9 cellular contexts compared by ENCODE assay signal in genomic region chr9:91302831-91303230, GRCh38. TPM values are rescaled to one million over a fixed set of nuclear protein-coding genes. Genes with fewer than 3 reads are reported as not detected.
DNase-seq lines count a peak whose midpoint lies in the region; ATAC-seq, FAIRE-seq and TF ChIP-seq lines count a peak whose summit lies in the region.
"Had no signal": no experiment of that assay in that cellular context is flagged by ENCODE, and none has a peak within 500 bp of the region (broad histone marks: within the 10 kb centered on the region; RNA-seq: fewer than 3 reads in every experiment).

No MANE protein-coding gene starts in this region.

- H2BK15ac ChIP-seq in IMR-90 (ENCODE audit: low read depth, low read length), result no peak overlapping the region

- no peak overlapping the region for H3K4ac ChIP-seq in IMR-90 (ENCODE audit: low read depth, low read length)

- WGBS in IMR-90 (ENCODE audit: extremely low coverage in 2 of 2, insufficient read length in 1 of 2), 2 experiments, result no CpG with 5 or more reads among the region's 4 CpGs
- WGBS in tibial nerve, 2 donors, result 48 to 66% methylated on average over 4 of the region's 4 CpGs
- WGBS in lower leg skin, 2 donors, result 25 to 26% methylated on average over 4 of the region's 4 CpGs

- H2BK5ac ChIP-seq in IMR-90 (ENCODE audit: low read depth, low read length, poor library complexity, severe bottlenecking), result peak overlapping the region; percentile 82

- no peak overlapping the region for H3K9ac ChIP-seq in IMR-90 (ENCODE audit: low read depth, low read length)
- no peak overlapping the region for H3K9ac ChIP-seq in kidney (ENCODE audit: low read length in 2 of 2)

- H4K91ac ChIP-seq in IMR-90 (ENCODE audit: insufficient read depth, low read depth, low read length), result no peak overlapping the region

- H3K9me1 ChIP-seq in IMR-90 (ENCODE audit: insufficient read depth, low read length), result peaks cover 11% of the 10 kb centered on the region

- H3K4me3 ChIP-seq in IMR-90 (ENCODE audit: insufficient read depth, low read depth, low read length) (no peak overlapping the region), kidney (ENCODE audit: low read length in 2 of 2) (no peak overlapping the region), tibial nerve (no peak overlapping the region), lower leg skin (ENCODE audit: low read depth, poor library complexity, severe bottlenecking) (no peak overlapping the region)

- H4K20me1 ChIP-seq in IMR-90 (ENCODE audit: insufficient read depth, low read length), result no peaks in the 10 kb centered on the region

- peaks cover 3% of the 10 kb centered on the region; the same call in 1 of the 2 replicates for H3K36me3 ChIP-seq in IMR-90 (ENCODE audit: control insufficient read depth, insufficient read depth, low read length)
- no peaks in the 10 kb centered on the region for H3K36me3 ChIP-seq in kidney (ENCODE audit: control insufficient read depth in 1 of 2, insufficient read depth in 2 of 2, low read length in 2 of 2)
- H3K36me3 ChIP-seq in tibial nerve, result no peaks in the 10 kb centered on the region

- POLR2A ChIA-PET in IMR-90 (lab: Charles Lee; ENCODE audit: unreplicated experiment), result no interaction called here

- peak; percentile 29 for FAIRE-seq in kidney (lab: Jason Lieb, UNC)

- H3K18ac ChIP-seq in IMR-90 (ENCODE audit: low read depth, low read length), result no peak overlapping the region

- H3K27me3 ChIP-seq in IMR-90 (ENCODE audit: control insufficient read depth, insufficient read depth, low read length) (no peaks in the 10 kb centered on the region), tibial nerve (no peaks in the 10 kb centered on the region)

- peak; percentile 93 for DNase-seq in IMR-90
- peak; percentile 48 for DNase-seq in astrocyte of the hippocampus (ENCODE audit: low read depth, low spot score)
- no peak for DNase-seq in kidney
- no peak for DNase-seq in tibial nerve (ENCODE audit: low spot score in 2 of 2)
- no peak for DNase-seq in lower leg skin (ENCODE audit: low spot score in 2 of 2)
- DNase-seq: NCI-H82 had no signal

- H4K5ac ChIP-seq in IMR-90 (ENCODE audit: low read depth, low read length), result no peak overlapping the region

- no TSS peak for BruUV-seq in IMR-90 (replicated peaks; lab: Mats Ljungman, UMichigan)

- H3K79me1 ChIP-seq in IMR-90 (ENCODE audit: low read depth in 1 of 2, low read length in 2 of 2), result peaks cover 24 to 64% of the 10 kb centered on the region in 2 experiments

- in situ Hi-C loops in IMR-90 (cut with MboI; ENCODE audit: low sequenced_read_pairs), result no loop called here

- no peak overlapping the region for H3K56ac ChIP-seq in IMR-90 (ENCODE audit: extremely low read depth, insufficient read depth, low read length)

- ATAC-seq in IMR-90 (ENCODE audit: low read depth) (peak; percentile 80), GM18858 (IDR thresholded peaks at IDR 0.05; ENCODE audit: unreplicated experiment) (no peak), HG02852 (IDR thresholded peaks at IDR 0.05; ENCODE audit: unreplicated experiment) (no peak)
- ATAC-seq: activated naive CD4-positive, alpha-beta T cell treated with anti-CD3 and anti-CD28 coated beads, Interleukin-2, amount 50 U/mL, for 72 hours had no signal

- H2BK120ac ChIP-seq in IMR-90 (ENCODE audit: low read depth, low read length), result peak overlapping the region; percentile 13; the same call in 1 of the 2 replicates

- H2AK9ac ChIP-seq in IMR-90 (replicated peaks; ENCODE audit: low read depth, low read length, poor library complexity), result no peak overlapping the region

- peak overlapping the region; percentile 46; the same call in 1 of the 2 replicates for H2BK20ac ChIP-seq in IMR-90 (ENCODE audit: low read depth, low read length)

- H3K9me3 ChIP-seq in IMR-90 (ENCODE audit: control insufficient read depth, insufficient read depth, low read length), result no peaks in the 10 kb centered on the region
- H3K9me3 ChIP-seq in kidney (ENCODE audit: control insufficient read depth in 1 of 2, low read length in 2 of 2), result no peaks in the 10 kb centered on the region
- no peaks in the 10 kb centered on the region for H3K9me3 ChIP-seq in tibial nerve

- H2AK5ac ChIP-seq in IMR-90 (ENCODE audit: low read depth, low read length), result no peak overlapping the region

- H3K4me2 ChIP-seq in IMR-90 (ENCODE audit: low read depth, low read length), result no peak overlapping the region

- H3K23ac ChIP-seq in IMR-90 (ENCODE audit: low read depth, low read length), result no peak overlapping the region

- no peak overlapping the region for H3K14ac ChIP-seq in IMR-90 (replicated peaks; ENCODE audit: low read depth, low read length)

- H4K8ac ChIP-seq in IMR-90 (ENCODE audit: low read depth in 2 of 2, low read length in 2 of 2), result 0 out of 4 replicates have a peak overlapping the region, but pooled peaks of 1 of the 2 experiments have one; percentile 47

- CTCF ChIA-PET in IMR-90 (lab: Yijun Ruan, JAX), result no interaction called here

- TF ChIP-seq EP300 in tibial nerve (IDR thresholded peaks at IDR 0.05), result peak in 1 of 2 donors; percentile 82

- no peak overlapping the region for H3K27ac ChIP-seq in IMR-90 (ENCODE audit: insufficient read depth, low read length)
- no peak overlapping the region for H3K27ac ChIP-seq in kidney (ENCODE audit: low read depth in 2 of 2, low read length in 2 of 2)
- H3K27ac ChIP-seq in tibial nerve, result peak overlapping the region in 3 of 4 donors; percentile 44 to 71 (median 67)

- H3K4me1 ChIP-seq in IMR-90 (ENCODE audit: control insufficient read depth, insufficient read depth, low read length) (peaks cover 11% of the 10 kb centered on the region), kidney (ENCODE audit: control insufficient read depth in 1 of 2, insufficient read depth in 1 of 2, low read depth in 1 of 2, low read length in 2 of 2) (no peaks in the 10 kb centered on the region), tibial nerve (peaks cover 0 to 73% (median 8%) of the 10 kb centered on the region in 4 donors)

- dilution Hi-C loops in IMR-90 (cut with HindIII; ENCODE audit: low sequenced_read_pairs, unreplicated experiment), result no loop called here

- TF ChIP-seq CTCF in IMR-90 (conservative IDR thresholded peaks at IDR 0.05; ENCODE audit: low read depth, low read length) (no peak), kidney (IDR thresholded peaks at IDR 0.05; ENCODE audit: borderline replicate concordance, extremely low read depth, insufficient read depth) (no peak), tibial nerve (IDR thresholded peaks at IDR 0.05) (no peak), lower leg skin (IDR thresholded peaks at IDR 0.05) (no peak)

- intact Hi-C loops in IMR-90 (cut with micrococcal nuclease) (no loop called here), kidney (cut with DNase I) (no loop called here), lower leg skin (cut with DNase I; ENCODE audit: low total_unique reads) (loop anchor here (10.0 kb wide), 1 partner anchor 62 kb away; the partner anchor contains the start of gene AUH)

- no peak overlapping the region for H2AFZ ChIP-seq in IMR-90 (replicated peaks; ENCODE audit: low read length, poor library complexity)

- no peak for TF ChIP-seq RAD21 in IMR-90 (IDR thresholded peaks at IDR 0.05; ENCODE audit: low read length)

- TF ChIP-seq POLR2A in IMR-90 (IDR thresholded peaks at IDR 0.05; ENCODE audit: low read depth, low read length) (no peak), tibial nerve (IDR thresholded peaks at IDR 0.05) (no peak), lower leg skin (IDR thresholded peaks at IDR 0.05) (no peak)

TF ChIP-seq in IMR-90, 13 proteins besides CTCF, POLR2A, EP300 and RAD21:
- TF ChIP-seq MAFK (IDR thresholded peaks at IDR 0.05; ENCODE audit: low read depth, low read length) (no peak), CEBPB (IDR thresholded peaks at IDR 0.05; ENCODE audit: low read depth, low read length) (peak; percentile 98), FOS (IDR thresholded peaks at IDR 0.05; ENCODE audit: low read depth, low read length) (peak; percentile 83), SMC3 (IDR thresholded peaks at IDR 0.05; ENCODE audit: low read depth, low read length) (no peak), BHLHE40 (IDR thresholded peaks at IDR 0.05; ENCODE audit: low read depth, low read length) (peak; percentile 36; the same call in 1 of the 2 replicates), ELK1 (IDR thresholded peaks at IDR 0.05; ENCODE audit: borderline replicate concordance, low read depth, low read length) (no peak)
TF ChIP-seq in IMR-90: peak in this region for 3.

RNA-seq across cellular contexts. Expression of gene AUH, which starts 58.9 kb away (rescaled TPM):
- total RNA-seq in IMR-90 (2012; rRNA removed) (8.1 and 12.8 TPM in 2 replicates), kidney (31.6 TPM), tibial nerve (10 to 100 TPM; 40.5 to 70.1 (median 44.9) TPM), lower leg skin (10 to 100 TPM; 30.7 to 54.4 (median 32.4) TPM)
- polyA plus RNA-seq in IMR-90 (2012; rRNA removed) (5.7 and 5.9 TPM in 2 replicates), kidney (ENCODE audit: insufficient read depth, low read depth, low replicate concordance) (63.5 TPM)
- polyA plus RNA-seq in IMR-90 (2012; cell fraction: cytosol; rRNA removed), result 3.6 and 6.3 TPM in 2 replicates
- 4.0 and 11.1 TPM in 2 replicates for polyA plus RNA-seq in IMR-90 (2012; cell fraction: nucleus; rRNA removed; ENCODE audit: low replicate concordance)

Comparison
In these comparisons a context has a peak if more than half of its experiments do, and no peak if none do; other contexts are left out.
1. DNase-seq: peak in IMR-90 (single experiment) and astrocyte of the hippocampus (single experiment); none in kidney (single experiment), tibial nerve (0 of 2) and lower leg skin (0 of 2).
2. H3K27ac ChIP-seq: peak in tibial nerve (3 of 4); none in IMR-90 (single experiment) and kidney (0 of 2).